ENCODE assay signal across 2 cellular contexts in the genomic region with DNA sequence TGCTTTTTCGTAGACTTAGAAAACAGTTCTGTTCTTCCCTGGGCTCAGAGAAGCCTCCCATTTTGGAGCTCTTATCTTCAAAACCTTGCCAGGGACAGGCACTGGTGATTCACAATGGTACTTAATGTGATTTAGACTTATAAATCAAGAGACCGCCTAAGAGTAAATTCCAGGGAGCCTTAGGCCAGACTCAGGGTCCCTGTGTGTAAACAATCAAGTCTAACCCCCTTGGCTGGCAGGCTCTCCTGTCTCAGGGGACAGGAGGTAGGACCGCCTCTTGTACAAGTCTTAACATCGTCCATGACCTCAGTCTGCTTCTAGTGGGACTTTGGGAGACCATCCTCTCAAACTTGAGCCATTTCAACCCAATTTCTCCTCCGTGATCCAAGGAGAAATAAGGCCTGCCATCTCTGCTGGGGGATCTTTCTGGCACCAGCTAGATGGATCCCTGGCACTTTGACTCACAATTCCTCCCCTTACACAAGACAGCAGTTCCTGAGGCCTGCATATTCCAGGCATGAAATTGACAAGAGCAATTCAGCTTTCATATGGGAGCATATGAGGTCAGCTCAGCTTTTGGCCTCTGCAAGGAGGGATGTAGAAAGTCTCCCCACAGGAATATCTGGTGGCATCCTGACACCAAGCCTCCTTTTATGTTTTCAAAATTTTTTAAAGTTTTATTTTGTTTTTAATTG.
TF ChIP-seq lines count a peak whose summit lies in the region.

No MANE protein-coding gene starts in this region.

TF ChIP-seq in SK-N-SH treated with all-trans-retinoic acid at 6 μM for 48 hours, 23 proteins besides CTCF, POLR2A, EP300 and RAD21:
- no peak for TF ChIP-seq TOX (CRISPR knock-in tag; IDR thresholded peaks at IDR 0.05; ENCODE audit: borderline replicate concordance)
- TF ChIP-seq ISL1 (CRISPR knock-in tag; IDR thresholded peaks at IDR 0.05), result 0 out of 2 replicates have a peak, but pooled peaks have one; percentile 11
TF ChIP-seq in SK-N-SH treated with all-trans-retinoic acid at 6 μM for 48 hours: peak in this region for 1.

TF ChIP-seq in SK-N-SH, 30 proteins besides CTCF, POLR2A, EP300 and RAD21:
- TF ChIP-seq, protein P1, sequence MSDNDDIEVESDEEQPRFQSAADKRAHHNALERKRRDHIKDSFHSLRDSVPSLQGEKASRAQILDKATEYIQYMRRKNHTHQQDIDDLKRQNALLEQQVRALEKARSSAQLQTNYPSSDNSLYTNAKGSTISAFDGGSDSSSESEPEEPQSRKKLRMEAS (IDR thresholded peaks at IDR 0.05; ENCODE audit: low read depth), result no peak
- TF ChIP-seq, protein P2, sequence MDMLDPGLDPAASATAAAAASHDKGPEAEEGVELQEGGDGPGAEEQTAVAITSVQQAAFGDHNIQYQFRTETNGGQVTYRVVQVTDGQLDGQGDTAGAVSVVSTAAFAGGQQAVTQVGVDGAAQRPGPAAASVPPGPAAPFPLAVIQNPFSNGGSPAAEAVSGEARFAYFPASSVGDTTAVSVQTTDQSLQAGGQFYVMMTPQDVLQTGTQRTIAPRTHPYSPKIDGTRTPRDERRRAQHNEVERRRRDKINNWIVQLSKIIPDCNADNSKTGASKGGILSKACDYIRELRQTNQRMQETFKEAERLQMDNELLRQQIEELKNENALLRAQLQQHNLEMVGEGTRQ (IDR thresholded peaks at IDR 0.05; ENCODE audit: borderline replicate concordance, low read depth, low read length), result no peak
- TF ChIP-seq, protein P3, sequence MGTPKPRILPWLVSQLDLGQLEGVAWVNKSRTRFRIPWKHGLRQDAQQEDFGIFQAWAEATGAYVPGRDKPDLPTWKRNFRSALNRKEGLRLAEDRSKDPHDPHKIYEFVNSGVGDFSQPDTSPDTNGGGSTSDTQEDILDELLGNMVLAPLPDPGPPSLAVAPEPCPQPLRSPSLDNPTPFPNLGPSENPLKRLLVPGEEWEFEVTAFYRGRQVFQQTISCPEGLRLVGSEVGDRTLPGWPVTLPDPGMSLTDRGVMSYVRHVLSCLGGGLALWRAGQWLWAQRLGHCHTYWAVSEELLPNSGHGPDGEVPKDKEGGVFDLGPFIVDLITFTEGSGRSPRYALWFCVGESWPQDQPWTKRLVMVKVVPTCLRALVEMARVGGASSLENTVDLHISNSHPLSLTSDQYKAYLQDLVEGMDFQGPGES (IDR thresholded peaks at IDR 0.05; ENCODE audit: low read depth, low read length), result no peak
- TF ChIP-seq GABPA (IDR thresholded peaks at IDR 0.05; ENCODE audit: low read depth), result no peak
- TF ChIP-seq NFIC (IDR thresholded peaks at IDR 0.05; ENCODE audit: borderline replicate concordance), result no peak
- TF ChIP-seq ELF1 (IDR thresholded peaks at IDR 0.05), result no peak
- TF ChIP-seq NRF1 (IDR thresholded peaks at IDR 0.05; ENCODE audit: low read depth, low read length), result no peak
- TF ChIP-seq RXRA (IDR thresholded peaks at IDR 0.05; ENCODE audit: borderline replicate concordance, low read depth), result no peak
- TF ChIP-seq TEAD4 (IDR thresholded peaks at IDR 0.05; ENCODE audit: borderline replicate concordance, insufficient read depth), result no peak
- no peak for TF ChIP-seq POLR2AphosphoS5 (IDR thresholded peaks at IDR 0.05; ENCODE audit: low read depth, low read length)
- TF ChIP-seq, protein P4, sequence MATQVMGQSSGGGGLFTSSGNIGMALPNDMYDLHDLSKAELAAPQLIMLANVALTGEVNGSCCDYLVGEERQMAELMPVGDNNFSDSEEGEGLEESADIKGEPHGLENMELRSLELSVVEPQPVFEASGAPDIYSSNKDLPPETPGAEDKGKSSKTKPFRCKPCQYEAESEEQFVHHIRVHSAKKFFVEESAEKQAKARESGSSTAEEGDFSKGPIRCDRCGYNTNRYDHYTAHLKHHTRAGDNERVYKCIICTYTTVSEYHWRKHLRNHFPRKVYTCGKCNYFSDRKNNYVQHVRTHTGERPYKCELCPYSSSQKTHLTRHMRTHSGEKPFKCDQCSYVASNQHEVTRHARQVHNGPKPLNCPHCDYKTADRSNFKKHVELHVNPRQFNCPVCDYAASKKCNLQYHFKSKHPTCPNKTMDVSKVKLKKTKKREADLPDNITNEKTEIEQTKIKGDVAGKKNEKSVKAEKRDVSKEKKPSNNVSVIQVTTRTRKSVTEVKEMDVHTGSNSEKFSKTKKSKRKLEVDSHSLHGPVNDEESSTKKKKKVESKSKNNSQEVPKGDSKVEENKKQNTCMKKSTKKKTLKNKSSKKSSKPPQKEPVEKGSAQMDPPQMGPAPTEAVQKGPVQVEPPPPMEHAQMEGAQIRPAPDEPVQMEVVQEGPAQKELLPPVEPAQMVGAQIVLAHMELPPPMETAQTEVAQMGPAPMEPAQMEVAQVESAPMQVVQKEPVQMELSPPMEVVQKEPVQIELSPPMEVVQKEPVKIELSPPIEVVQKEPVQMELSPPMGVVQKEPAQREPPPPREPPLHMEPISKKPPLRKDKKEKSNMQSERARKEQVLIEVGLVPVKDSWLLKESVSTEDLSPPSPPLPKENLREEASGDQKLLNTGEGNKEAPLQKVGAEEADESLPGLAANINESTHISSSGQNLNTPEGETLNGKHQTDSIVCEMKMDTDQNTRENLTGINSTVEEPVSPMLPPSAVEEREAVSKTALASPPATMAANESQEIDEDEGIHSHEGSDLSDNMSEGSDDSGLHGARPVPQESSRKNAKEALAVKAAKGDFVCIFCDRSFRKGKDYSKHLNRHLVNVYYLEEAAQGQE (IDR thresholded peaks at IDR 0.05; ENCODE audit: low read depth, low read length), result no peak
- TF ChIP-seq, protein P5, sequence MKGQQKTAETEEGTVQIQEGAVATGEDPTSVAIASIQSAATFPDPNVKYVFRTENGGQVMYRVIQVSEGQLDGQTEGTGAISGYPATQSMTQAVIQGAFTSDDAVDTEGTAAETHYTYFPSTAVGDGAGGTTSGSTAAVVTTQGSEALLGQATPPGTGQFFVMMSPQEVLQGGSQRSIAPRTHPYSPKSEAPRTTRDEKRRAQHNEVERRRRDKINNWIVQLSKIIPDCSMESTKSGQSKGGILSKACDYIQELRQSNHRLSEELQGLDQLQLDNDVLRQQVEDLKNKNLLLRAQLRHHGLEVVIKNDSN (IDR thresholded peaks at IDR 0.05; ENCODE audit: borderline replicate concordance, low read depth), result no peak
- TF ChIP-seq MEF2A (IDR thresholded peaks at IDR 0.05; ENCODE audit: borderline replicate concordance, low read depth), result no peak
- TF ChIP-seq SIN3A (IDR thresholded peaks at IDR 0.05; ENCODE audit: borderline replicate concordance, low read depth, low read length), result no peak
- TF ChIP-seq GATA2 (CRISPR knock-in tag; IDR thresholded peaks at IDR 0.05), result no peak
- TF ChIP-seq SMC3 (IDR thresholded peaks at IDR 0.05; ENCODE audit: low read depth, low read length), result no peak
- TF ChIP-seq YY1 (IDR thresholded peaks at IDR 0.05; ENCODE audit: low read depth), result no peak
